In genomic region chr20:17721802-17722486, GRCh38 we compare ENCODE assay signal across 1 cellular context.
TF ChIP-seq lines count a peak whose summit lies in the region.

No MANE protein-coding gene starts in this region.

TF ChIP-seq in GM23338, 12 proteins besides CTCF, POLR2A, EP300 and RAD21 (continued from another document):
- TF ChIP-seq ZNF462 (CRISPR knock-in tag; IDR thresholded peaks at IDR 0.05), result no peak
- TF ChIP-seq EZH2 (IDR thresholded peaks at IDR 0.05; ENCODE audit: low read depth, unreplicated experiment), result no peak
TF ChIP-seq in GM23338: peak in this region for 0.
